24 cellular contexts compared by ENCODE assay signal in genomic region chr10:3647074-3647473, GRCh38.
DNase-seq lines count a peak whose midpoint lies in the region; ATAC-seq and TF ChIP-seq lines count a peak whose summit lies in the region.
"Had no signal": no experiment of that assay in that cellular context is flagged by ENCODE, and none has a peak within 500 bp of the region (broad histone marks: within the 10 kb centered on the region; RNA-seq: fewer than 3 reads in every experiment).

No MANE protein-coding gene starts in this region.

- no peaks in the 10 kb centered on the region for H3K4me1 ChIP-seq in GM23338 (ENCODE audit: insufficient read depth)
- H3K4me1 ChIP-seq: BLaER1, HAP-1, thyroid gland had no signal

- no peaks in the 10 kb centered on the region for H4K20me1 ChIP-seq in GM23338 (replicated peaks; ENCODE audit: insufficient read depth)
- H4K20me1 ChIP-seq: BLaER1 had no signal

- H2AFZ ChIP-seq in GM23338, result no peak overlapping the region

- no peaks in the 10 kb centered on the region; the same call in 1 of the 3 replicates for H3K9me3 Mint-ChIP-seq in GM23338
- H3K9me3 Mint-ChIP-seq: activated CD8-positive, alpha-beta T cell treated with anti-CD3 and anti-CD28 coated beads for 36 hours; activated naive CD8-positive, alpha-beta T cell treated with anti-CD3 and anti-CD28 coated beads for 36 hours; stimulated activated effector memory CD8-positive, alpha-beta T cell treated with anti-CD3 and anti-CD28 coated beads, Interleukin-12 subunit alpha, Interleukin-12 subunit beta, amount 100 ng/mL, for 72 hours; T-cell had no signal

- DNase-seq in AG08395 (ENCODE audit: low spot score), result no peak
- DNase-seq in GM23338 (ENCODE audit: low spot score), result no peak
- no peak for DNase-seq in NCI-H345 treated with DMSO at 0.1 percent for 48 hours (lab: John Stamatoyannopoulos, UW; ENCODE audit: unreplicated experiment)
- DNase-seq: activated CD8-positive, alpha-beta T cell treated with anti-CD3 and anti-CD28 coated beads for 36 hours; activated naive CD8-positive, alpha-beta T cell treated with anti-CD3 and anti-CD28 coated beads for 36 hours; activated T-cell treated with anti-CD3 and anti-CD28 coated beads, Interleukin-2, amount 50 U/mL, for 48 hours; brain microvascular endothelial cell; foreskin melanocyte; left cardiac atrium; NCI-H1436 treated with DMSO at 0.1 percent for 48 hours; NCI-H226; NK-92 treated with Interleukin-12 subunit alpha and Interleukin-12 subunit beta, amount 100 ng/mL, for 24 hours; Right ventricle myocardium superior; stimulated activated CD4-positive, alpha-beta T cell treated with anti-CD3 and anti-CD28 coated beads, Interleukin-12 subunit alpha, Interleukin-12 subunit beta, amount 100 ng/mL, for 4 hours; T-cell; thyroid gland had no signal

- no peaks in the 10 kb centered on the region for H3K27me3 ChIP-seq in GM23338 (ENCODE audit: insufficient read depth)
- H3K27me3 ChIP-seq: BLaER1, brain microvascular endothelial cell, thyroid gland had no signal

- no peaks in the 10 kb centered on the region for H3F3A ChIP-seq in GM23338 (replicated peaks; ENCODE audit: low read depth)

- no peak overlapping the region for H3K4me3 ChIP-seq in GM23338
- H3K4me3 ChIP-seq: BLaER1, HAP-1, thyroid gland had no signal

- TF ChIP-seq CTCF in GM23338 (conservative IDR thresholded peaks at IDR 0.05; ENCODE audit: low read depth in 2 of 2), result no peak

- no peaks in the 10 kb centered on the region for H3K36me3 Mint-ChIP-seq in GM23338 (ENCODE audit: low read depth)
- H3K36me3 Mint-ChIP-seq: activated naive CD8-positive, alpha-beta T cell treated with anti-CD3 and anti-CD28 coated beads for 36 hours; stimulated activated effector memory CD8-positive, alpha-beta T cell treated with anti-CD3 and anti-CD28 coated beads, Interleukin-12 subunit alpha, Interleukin-12 subunit beta, amount 100 ng/mL, for 72 hours; T-cell had no signal

- H3K27ac ChIP-seq in GM23338 (ENCODE audit: low read depth), result no peak overlapping the region
- H3K27ac ChIP-seq: BLaER1, brain microvascular endothelial cell, thyroid gland had no signal

- H3K9me2 ChIP-seq in GM23338 (ENCODE audit: insufficient read depth), result 0 out of 2 replicates have a peak, but pooled peaks cover 3% of the 10 kb centered on the region

- H3K36me3 ChIP-seq in GM23338 (ENCODE audit: insufficient read depth), result no peaks in the 10 kb centered on the region
- H3K36me3 ChIP-seq: BLaER1, brain microvascular endothelial cell, HAP-1, thyroid gland had no signal

- no peak overlapping the region for H3K4me3 Mint-ChIP-seq in GM23338
- H3K4me3 Mint-ChIP-seq: activated CD8-positive, alpha-beta T cell treated with anti-CD3 and anti-CD28 coated beads for 36 hours; activated naive CD8-positive, alpha-beta T cell treated with anti-CD3 and anti-CD28 coated beads for 36 hours; dendritic cell treated with granulocyte-macrophage colony-stimulating factor and Interleukin-4, amounts not matched to agents 40 ng/mL and 50 ng/mL, for 4 days; stimulated activated effector memory CD8-positive, alpha-beta T cell treated with anti-CD3 and anti-CD28 coated beads, Interleukin-12 subunit alpha, Interleukin-12 subunit beta, amount 100 ng/mL, for 72 hours; T-cell had no signal

- no peaks in the 10 kb centered on the region for H3K79me2 ChIP-seq in GM23338 (replicated peaks; ENCODE audit: insufficient read depth)

- no peaks in the 10 kb centered on the region for H3K27me3 Mint-ChIP-seq in GM23338 (ENCODE audit: insufficient read depth, low read depth, poor library complexity)

- H3K4me1 Mint-ChIP-seq in GM23338, result no peaks in the 10 kb centered on the region; the same call in 2 of the 3 replicates
- H3K4me1 Mint-ChIP-seq: activated naive CD8-positive, alpha-beta T cell treated with anti-CD3 and anti-CD28 coated beads for 36 hours had no signal

- peak; percentile 63 for ATAC-seq in GM19324 (IDR thresholded peaks at IDR 0.05; ENCODE audit: low FRiP score, unreplicated experiment)
- ATAC-seq in HG02623 (IDR thresholded peaks at IDR 0.05; ENCODE audit: unreplicated experiment), result peak; percentile 43
- peak; percentile 77 for ATAC-seq in HG03439 (IDR thresholded peaks at IDR 0.05; ENCODE audit: unreplicated experiment)
- no peak for ATAC-seq in GM23338
- no peak for ATAC-seq in GM19463 (IDR thresholded peaks at IDR 0.05; ENCODE audit: unreplicated experiment)
- ATAC-seq: activated CD8-positive, alpha-beta T cell treated with anti-CD3 and anti-CD28 coated beads for 36 hours; left cardiac atrium; stimulated activated effector memory CD8-positive, alpha-beta T cell treated with anti-CD3 and anti-CD28 coated beads, Interleukin-12 subunit alpha, Interleukin-12 subunit beta, amount 100 ng/mL, for 72 hours; T-cell had no signal

- no peak overlapping the region for H3K27ac Mint-ChIP-seq in GM23338
- H3K27ac Mint-ChIP-seq: activated CD8-positive, alpha-beta T cell treated with anti-CD3 and anti-CD28 coated beads for 36 hours; activated naive CD8-positive, alpha-beta T cell treated with anti-CD3 and anti-CD28 coated beads for 36 hours; dendritic cell treated with granulocyte-macrophage colony-stimulating factor and Interleukin-4, amounts not matched to agents 40 ng/mL and 50 ng/mL, for 4 days; stimulated activated effector memory CD8-positive, alpha-beta T cell treated with anti-CD3 and anti-CD28 coated beads, Interleukin-12 subunit alpha, Interleukin-12 subunit beta, amount 100 ng/mL, for 72 hours; T-cell had no signal

- H3K4me2 ChIP-seq in GM23338, result no peak overlapping the region
- H3K4me2 ChIP-seq: BLaER1 had no signal

TF ChIP-seq in GM23338, 12 proteins besides CTCF, POLR2A, EP300 and RAD21 (continues in another document):
- TF ChIP-seq JUNB (IDR thresholded peaks at IDR 0.05; ENCODE audit: unreplicated experiment) (no peak), CREB1 (CRISPR knock-in tag; IDR thresholded peaks at IDR 0.05; ENCODE audit: low read depth) (no peak), ZNF114 (CRISPR knock-in tag; IDR thresholded peaks at IDR 0.05) (no peak), ZNF331 (CRISPR knock-in tag; IDR thresholded peaks at IDR 0.05; ENCODE audit: low read depth) (no peak), POLR2AphosphoS5 (IDR thresholded peaks at IDR 0.05; ENCODE audit: low read depth) (no peak), EZH2 (IDR thresholded peaks at IDR 0.05; ENCODE audit: low read depth, unreplicated experiment) (no peak), STAT1 (IDR thresholded peaks at IDR 0.05; ENCODE audit: unreplicated experiment) (no peak), ZNF462 (CRISPR knock-in tag; IDR thresholded peaks at IDR 0.05) (no peak)

Comparison
In these comparisons a context has a peak if more than half of its experiments do, and no peak if none do; other contexts are left out.
1. ATAC-seq: peak in GM19324 (single experiment), HG02623 (single experiment) and HG03439 (single experiment); none in GM23338 (single experiment) and GM19463 (single experiment).